ENCODE assay signal across 12 cellular contexts in the genomic region with DNA sequence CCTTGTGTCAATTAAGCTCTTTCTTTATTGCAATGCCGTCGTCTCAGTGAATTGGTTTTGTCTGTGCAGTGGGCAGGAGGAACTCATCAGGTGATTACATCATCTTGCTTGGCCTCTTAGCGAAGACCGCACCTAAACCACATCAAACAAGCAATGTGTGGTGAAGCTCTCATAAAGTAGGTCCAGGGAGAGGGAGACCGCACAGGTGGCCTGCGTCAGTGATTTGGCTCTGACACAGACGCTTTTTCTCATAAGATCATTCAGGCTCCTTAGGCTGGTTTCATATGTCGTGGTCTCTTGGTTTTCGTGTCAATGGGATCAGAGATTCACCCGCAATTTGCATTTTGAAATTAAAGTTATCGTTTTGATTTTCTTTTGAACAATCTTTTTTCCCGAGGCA. TPM values are rescaled to one million over a fixed set of nuclear protein-coding genes. Genes with fewer than 3 reads are reported as not detected.
DNase-seq lines count a peak whose midpoint lies in the region; ATAC-seq and TF ChIP-seq lines count a peak whose summit lies in the region.
"Had no signal": no experiment of that assay in that cellular context is flagged by ENCODE, and none has a peak within 500 bp of the region (broad histone marks: within the 10 kb centered on the region; RNA-seq: fewer than 3 reads in every experiment).

No MANE protein-coding gene starts in this region.

- intact Hi-C loops in activated CD8-positive, alpha-beta T cell treated with anti-CD3 and anti-CD28 coated beads for 36 hours (cut with micrococcal nuclease), result no loop called here
- intact Hi-C loops in lower lobe of right lung (cut with DNase I), result no loop called here

- no peak for TF ChIP-seq CTCF in activated CD8-positive, alpha-beta T cell treated with anti-CD3 and anti-CD28 coated beads for 36 hours (IDR thresholded peaks at IDR 0.05)
- TF ChIP-seq CTCF in lower lobe of right lung (IDR thresholded peaks at IDR 0.05), result no peak

- H3K4me3 Mint-ChIP-seq in activated CD8-positive, alpha-beta T cell treated with anti-CD3 and anti-CD28 coated beads for 36 hours, result no peak overlapping the region
- H3K4me3 Mint-ChIP-seq: dendritic cell treated with granulocyte-macrophage colony-stimulating factor and Interleukin-4, amounts not matched to agents 40 ng/mL and 50 ng/mL, for 4 days had no signal

- DNase-seq in Daoy (ENCODE audit: low read depth), result peak; percentile 41
- peak; percentile 92 for DNase-seq in NCI-H2029 treated with DMSO at 0.1 percent for 48 hours (lab: John Stamatoyannopoulos, UW)
- DNase-seq in activated CD8-positive, alpha-beta T cell treated with anti-CD3 and anti-CD28 coated beads for 36 hours, result peak; percentile 71
- no peak for DNase-seq in lower lobe of right lung
- DNase-seq in CD1c-positive myeloid dendritic cell (ENCODE audit: extremely low spot score), result no peak
- DNase-seq in DMS114 treated with DMSO at 0.1 percent for 48 hours (lab: John Stamatoyannopoulos, UW; ENCODE audit: unreplicated experiment), result no peak
- DNase-seq in NCI-H2171 (lab: John Stamatoyannopoulos, UW), result no peak
- DNase-seq: activated CD8-positive, alpha-beta memory T cell treated with anti-CD3 and anti-CD28 coated beads, Interleukin-2, amount 50 U/mL, for 4 hours; GOT3; SJCRH30 had no signal

- H3K4me3 ChIP-seq in lower lobe of right lung, result no peak overlapping the region
- H3K4me3 ChIP-seq: SJCRH30 had no signal

- CTCF ChIA-PET in activated CD8-positive, alpha-beta T cell treated with anti-CD3 and anti-CD28 coated beads for 36 hours (lab: Charles Lee), result interaction anchor here (2.6 kb wide), 1 partner anchor 14 kb away, joined by 9 read pairs; no protein-coding TSS in a partner anchor

- POLR2A ChIA-PET in activated CD8-positive, alpha-beta T cell treated with anti-CD3 and anti-CD28 coated beads for 36 hours (lab: Charles Lee), result interaction anchor here (1.4 kb wide), 1 partner anchor 25 kb away, joined by 5 read pairs; no protein-coding TSS in a partner anchor

- no peaks in the 10 kb centered on the region for H3K9me3 Mint-ChIP-seq in activated CD8-positive, alpha-beta T cell treated with anti-CD3 and anti-CD28 coated beads for 36 hours
- H3K9me3 Mint-ChIP-seq: dendritic cell treated with granulocyte-macrophage colony-stimulating factor and Interleukin-4, amounts not matched to agents 40 ng/mL and 50 ng/mL, for 4 days had no signal

- H3K9me3 ChIP-seq in lower lobe of right lung, result no peaks in the 10 kb centered on the region
- H3K9me3 ChIP-seq: SJCRH30 had no signal

- no peaks in the 10 kb centered on the region for H3K4me1 ChIP-seq in lower lobe of right lung
- H3K4me1 ChIP-seq: SJCRH30 had no signal

- no peaks in the 10 kb centered on the region for H3K36me3 Mint-ChIP-seq in activated CD8-positive, alpha-beta T cell treated with anti-CD3 and anti-CD28 coated beads for 36 hours (ENCODE audit: low read depth)

- H3K27me3 Mint-ChIP-seq in activated CD8-positive, alpha-beta T cell treated with anti-CD3 and anti-CD28 coated beads for 36 hours, result peaks cover 1% of the 10 kb centered on the region

- no peaks in the 10 kb centered on the region for H3K36me3 ChIP-seq in lower lobe of right lung
- H3K36me3 ChIP-seq: SJCRH30 had no signal

- peak; percentile 65 for ATAC-seq in activated CD8-positive, alpha-beta T cell treated with anti-CD3 and anti-CD28 coated beads for 36 hours
- ATAC-seq in lower lobe of right lung (peak; percentile 80 to 86), GM21717 (IDR thresholded peaks at IDR 0.05; ENCODE audit: unreplicated experiment) (no peak)

- peaks cover 6% of the 10 kb centered on the region for H3K27me3 ChIP-seq in lower lobe of right lung (ENCODE audit: low read depth)
- H3K27me3 ChIP-seq: SJCRH30 had no signal

- no peak overlapping the region for H3K27ac Mint-ChIP-seq in activated CD8-positive, alpha-beta T cell treated with anti-CD3 and anti-CD28 coated beads for 36 hours
- H3K27ac Mint-ChIP-seq: dendritic cell treated with granulocyte-macrophage colony-stimulating factor and Interleukin-4, amounts not matched to agents 40 ng/mL and 50 ng/mL, for 4 days had no signal

- no peak overlapping the region for H3K27ac ChIP-seq in lower lobe of right lung
- H3K27ac ChIP-seq: SJCRH30 had no signal

- H3K4me1 Mint-ChIP-seq in activated CD8-positive, alpha-beta T cell treated with anti-CD3 and anti-CD28 coated beads for 36 hours (ENCODE audit: low read depth), result peaks cover 11% of the 10 kb centered on the region

RNA-seq across cellular contexts. Expression of a gene that starts 6.7 kb away (rescaled TPM):
- total RNA-seq in Daoy (2014; rRNA removed; shearing (Covaris generic)), result 2.9 and 3.1 TPM in 2 replicates
- total RNA-seq in activated CD8-positive, alpha-beta T cell treated with anti-CD3 and anti-CD28 coated beads for 36 hours, result 10 to 100 TPM; 41.7 to 46.8 TPM
- 7.3 TPM for total RNA-seq in lower lobe of right lung

Comparison
In these comparisons a context has a peak if more than half of its experiments do, and no peak if none do; other contexts are left out.
1. DNase-seq: peak in Daoy (single experiment), NCI-H2029 treated with DMSO at 0.1 percent for 48 hours (single experiment) and activated CD8-positive, alpha-beta T cell treated with anti-CD3 and anti-CD28 coated beads for 36 hours (single experiment); none in lower lobe of right lung (single experiment), CD1c-positive myeloid dendritic cell (single experiment), DMS114 treated with DMSO at 0.1 percent for 48 hours (single experiment) and NCI-H2171 (single experiment).